25 cellular contexts compared by ENCODE assay signal in genomic region chr14:51089278-51089677, GRCh38.
"Had no signal": no experiment of that assay in that cellular context is flagged by ENCODE, and none has a peak within 500 bp of the region (broad histone marks: within the 10 kb centered on the region; RNA-seq: fewer than 3 reads in every experiment).

No MANE protein-coding gene starts in this region.

- H3K4me3 ChIP-seq: colonic mucosa, gastroesophageal sphincter, heart right ventricle, hepatocyte had no signal

- H3K27ac ChIP-seq: colonic mucosa, foreskin keratinocyte, gastroesophageal sphincter, heart right ventricle, hepatocyte, WERI-Rb-1 had no signal

- DNase-seq: activated B cell treated with CpG ODN at 0.5 μM for 24 hours; activated CD4-positive, alpha-beta T cell treated with anti-CD3 and anti-CD28 coated beads for 48 hours; activated CD4-positive, alpha-beta T cell treated with anti-CD3 and anti-CD28 coated beads, Interleukin-2, amount 50 U/mL, for 1 hour; activated CD4-positive, alpha-beta T cell treated with anti-CD3 and anti-CD28 coated beads, Interleukin-2, amount 50 U/mL, for 48 hours; activated CD8-positive, alpha-beta memory T cell treated with anti-CD3 and anti-CD28 coated beads for 24 hours; activated CD8-positive, alpha-beta T cell treated with anti-CD3 and anti-CD28 coated beads for 36 hours; activated effector memory CD4-positive, alpha-beta T cell treated with Interleukin-2 at 50 U/mL for 16 hours; activated gamma-delta T cell treated with Interleukin-2 at 50 U/mL for 16 hours; activated naive CD4-positive, alpha-beta T cell treated with anti-CD3 and anti-CD28 coated beads, Interleukin-2, amount 50 U/mL, for 16 hours; activated naive CD4-positive, alpha-beta T cell treated with Interleukin-2 at 50 U/mL for 16 hours; activated T-cell treated with anti-CD3 and anti-CD28 coated beads, Interleukin-2, amount 50 U/mL, for 4 hours; amniotic stem cell; anterior cingulate cortex; caudate nucleus; cerebellar nuclear complex; colonic mucosa; effector memory CD4-positive, alpha-beta T cell; endodermal cell; foreskin keratinocyte; heart right ventricle; T-helper 17 cell; T1000; WERI-Rb-1 had no signal
